Comparison of ENCODE assay signal across 8 cellular contexts in the genomic region with DNA sequence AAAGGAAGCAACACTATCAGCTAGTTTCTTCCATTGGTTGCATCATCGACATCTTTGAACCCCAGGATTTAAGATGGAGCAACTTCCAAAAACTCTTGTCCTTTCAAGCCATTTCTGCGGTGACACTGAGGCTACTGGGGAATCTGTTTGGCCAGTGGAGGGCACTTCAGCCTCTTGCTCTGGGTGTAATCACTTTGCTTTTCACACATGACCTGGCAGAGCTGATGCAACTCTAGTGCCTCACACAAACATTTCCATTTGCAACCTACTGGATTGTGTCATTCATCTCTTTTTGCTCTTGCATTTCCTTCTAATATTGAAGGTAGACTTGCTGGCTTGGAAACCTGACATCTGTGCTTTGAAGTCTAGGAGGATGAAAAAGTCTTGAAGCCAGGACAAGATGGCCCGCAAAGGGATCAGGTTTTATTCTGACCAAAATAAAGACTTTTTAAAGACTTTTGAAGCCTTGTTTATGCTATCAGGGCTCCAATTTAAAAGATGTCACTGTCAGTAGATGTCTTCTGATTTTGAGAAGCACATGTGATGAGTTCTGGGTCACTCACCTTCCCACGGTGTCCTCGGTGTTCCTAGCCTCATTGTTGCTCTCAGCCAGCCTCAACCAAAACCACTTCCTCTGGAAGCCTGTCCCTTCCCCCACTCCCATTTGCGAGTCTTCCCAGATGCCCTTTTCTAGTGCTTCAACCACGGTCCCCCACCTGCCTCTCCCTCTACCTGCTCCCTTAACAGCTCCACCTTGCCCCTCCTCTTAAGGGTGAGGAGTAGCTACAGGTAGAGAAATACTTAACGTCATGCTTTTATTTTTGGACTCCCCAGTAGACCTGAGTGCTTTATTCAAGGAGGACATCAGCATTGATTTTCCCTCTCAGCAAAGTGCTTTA.
DNase-seq lines count a peak whose midpoint lies in the region; ATAC-seq and TF ChIP-seq lines count a peak whose summit lies in the region.

No MANE protein-coding gene starts in this region.

- no peak for ATAC-seq in foreskin keratinocyte

- peak; percentile 75 for TF ChIP-seq CTCF in AG04449 (IDR thresholded peaks at IDR 0.05; ENCODE audit: insufficient read depth, low read length, missing control alignments)
- peak; percentile 44 for TF ChIP-seq CTCF in GM12872 (IDR thresholded peaks at IDR 0.05; ENCODE audit: insufficient read depth, low read depth, low read length)
- peak; percentile 50 for TF ChIP-seq CTCF in foreskin keratinocyte (conservative IDR thresholded peaks at IDR 0.05)
- peak; percentile 18 for TF ChIP-seq CTCF in parathyroid adenoma (IDR thresholded peaks at IDR 0.05)

- no peaks in the 10 kb centered on the region for H3K79me2 ChIP-seq in parathyroid adenoma

- DNase-seq in AG04449 (ENCODE audit: low read depth, low spot score) (peak; percentile 71), KG1 (lab: John Stamatoyannopoulos, UW) (peak; percentile 3), SHP77 treated with DMSO at 0.1 percent for 48 hours (lab: John Stamatoyannopoulos, UW) (peak; percentile 72), foreskin keratinocyte (peak in 1 of 2 donors; percentile 52)
- DNase-seq in activated CD8-positive, alpha-beta memory T cell treated with anti-CD3 and anti-CD28 coated beads, Interleukin-2, amount 50 U/mL, for 48 hours: no peak
- DNase-seq in activated effector memory CD4-positive, alpha-beta T cell treated with anti-CD3 and anti-CD28 coated beads, Interleukin-2, amount 50 U/mL, for 16 hours: no peak

- no peaks in the 10 kb centered on the region for H3K9me3 ChIP-seq in parathyroid adenoma (ENCODE audit: control insufficient read depth, low read length)

- H2AFZ ChIP-seq in parathyroid adenoma: no peak overlapping the region

- CTCF ChIA-PET in AG04449 (lab: Yijun Ruan, JAX): interaction anchor here (0.6 to 5.2 kb wide), 25 partner anchors 9 to 816 kb away, joined by 3 to 55 read pairs (median 4); partner anchors contain the start of gene KCNE4

- no peak overlapping the region for H3K4me3 ChIP-seq in AG04449 (ENCODE audit: low read depth, low read length)
- no peak overlapping the region for H3K4me3 ChIP-seq in parathyroid adenoma (ENCODE audit: low read depth, low read length)

- no peaks in the 10 kb centered on the region for H3K36me3 ChIP-seq in parathyroid adenoma (ENCODE audit: control insufficient read depth, insufficient read depth, low read length)

- H3K27me3 ChIP-seq in foreskin keratinocyte (no peaks in the 10 kb centered on the region), parathyroid adenoma (ENCODE audit: control insufficient read depth, insufficient read depth, low read length) (no peaks in the 10 kb centered on the region)

- no peak overlapping the region for H3K4me2 ChIP-seq in parathyroid adenoma (ENCODE audit: low read length)

- H3K4me1 ChIP-seq in foreskin keratinocyte: no peaks in the 10 kb centered on the region
- no peaks in the 10 kb centered on the region for H3K4me1 ChIP-seq in parathyroid adenoma

- H3K9ac ChIP-seq in parathyroid adenoma: no peak overlapping the region

- POLR2A ChIA-PET in AG04449 (lab: Yijun Ruan, JAX): no interaction called here

- no peak overlapping the region for H3K27ac ChIP-seq in foreskin keratinocyte
- H3K27ac ChIP-seq in parathyroid adenoma: no peak overlapping the region

Comparison
In these comparisons a context has a peak if more than half of its experiments do, and no peak if none do; other contexts are left out.
1. DNase-seq: peak in AG04449 (single experiment), KG1 (single experiment) and SHP77 treated with DMSO at 0.1 percent for 48 hours (single experiment); none in activated CD8-positive, alpha-beta memory T cell treated with anti-CD3 and anti-CD28 coated beads, Interleukin-2, amount 50 U/mL, for 48 hours (single experiment) and activated effector memory CD4-positive, alpha-beta T cell treated with anti-CD3 and anti-CD28 coated beads, Interleukin-2, amount 50 U/mL, for 16 hours (single experiment).
2. CTCF ChIP-seq: peak in every context shown above with its lines; median percentile 75 in AG04449; 50 in foreskin keratinocyte; 44 in GM12872; 18 in parathyroid adenoma.